In genomic region chr6:3878048-3878666, GRCh38 we compare ENCODE assay signal across 25 cellular contexts. TPM values are rescaled to one million over a fixed set of nuclear protein-coding genes. Genes with fewer than 3 reads are reported as not detected.
DNase-seq lines count a peak whose midpoint lies in the region; ATAC-seq and TF ChIP-seq lines count a peak whose summit lies in the region.
"Had no signal": no experiment of that assay in that cellular context is flagged by ENCODE, and none has a peak within 500 bp of the region (broad histone marks: within the 10 kb centered on the region; RNA-seq: fewer than 3 reads in every experiment).

No MANE protein-coding gene starts in this region.

- TF ChIP-seq CTCF in LNCaP clone FGC (IDR thresholded peaks at IDR 0.05; ENCODE audit: control insufficient read depth, extremely low read depth, insufficient read depth) (no peak), GM10248 (IDR thresholded peaks at IDR 0.05; ENCODE audit: control extremely low read depth, extremely low read depth, low read depth, missing control alignments) (no peak)

- no peak for ATAC-seq in HG02970 (IDR thresholded peaks at IDR 0.05; ENCODE audit: low FRiP score, unreplicated experiment)
- ATAC-seq: A549; CD8-positive, alpha-beta T cell; Right ventricle myocardium inferior; SK-N-SH treated with all-trans-retinoic acid at 6 μM for 48 hours had no signal

- peak overlapping the region; percentile 4 for H3K4me2 ChIP-seq in skeletal muscle satellite cell (ENCODE audit: low read length)
- H3K4me2 ChIP-seq: A549; BLaER1 treated with 17β-estradiol and CSF1 and Interleukin-3, amounts not matched to agents 10 nM and 100 nM; PC-9 had no signal

- no peaks in the 10 kb centered on the region for H3K36me3 ChIP-seq in skeletal muscle satellite cell (ENCODE audit: insufficient read depth, low read length)
- H3K36me3 ChIP-seq: BLaER1 treated with 17β-estradiol and CSF1 and Interleukin-3, amounts not matched to agents 10 nM and 100 nM; SJCRH30 had no signal

- CTCF ChIA-PET in GM10248 (lab: Yijun Ruan, JAX): no interaction called here

- no peak overlapping the region for H3K4me3 ChIP-seq in LNCaP clone FGC (ENCODE audit: low read depth, low read length)
- H3K4me3 ChIP-seq in skeletal muscle satellite cell (ENCODE audit: low read length): no peak overlapping the region
- H3K4me3 ChIP-seq: A549; BLaER1 treated with 17β-estradiol and CSF1 and Interleukin-3, amounts not matched to agents 10 nM and 100 nM; PC-9; SJCRH30 had no signal

- no peaks in the 10 kb centered on the region for H3K9me3 ChIP-seq in skeletal muscle satellite cell (replicated peaks; ENCODE audit: low read length)
- H3K9me3 ChIP-seq: A549, SJCRH30 had no signal

- peaks cover 48% of the 10 kb centered on the region for H3K4me1 ChIP-seq in skeletal muscle satellite cell (ENCODE audit: control insufficient read depth, insufficient read depth, low read length)
- H3K4me1 ChIP-seq: A549, Caco-2, SJCRH30 had no signal

- DNase-seq in CD1c-positive myeloid dendritic cell (ENCODE audit: extremely low spot score): peak; percentile 11
- peak; percentile 69 for DNase-seq in LNCaP clone FGC (ENCODE audit: low read depth)
- peak; percentile 71 for DNase-seq in fibroblast of gingiva (ENCODE audit: low read depth)
- DNase-seq in NCI-H187 treated with DMSO at 0.1 percent for 48 hours (lab: John Stamatoyannopoulos, UW): no peak
- no peak for DNase-seq in GM10248 (ENCODE audit: extremely low spot score)
- DNase-seq: AML-193, Caco-2, EL, GF-D8, HCEC 1CT, Kasumi-1, NCI-H1694, NCI-H2081, NCI-H2227 treated with DMSO at 0.1 percent for 48 hours, NCI-H526 treated with DMSO at 0.1 percent for 48 hours, PC-9, SJCRH30 had no signal

- H3K27me3 ChIP-seq in skeletal muscle satellite cell (ENCODE audit: control insufficient read depth, insufficient read depth, low read length): no peaks in the 10 kb centered on the region
- H3K27me3 ChIP-seq: BLaER1 treated with 17β-estradiol and CSF1 and Interleukin-3, amounts not matched to agents 10 nM and 100 nM; SJCRH30 had no signal

- H3K9ac ChIP-seq in skeletal muscle satellite cell (ENCODE audit: low read depth, low read length): no peak overlapping the region
- H3K9ac ChIP-seq: BLaER1 treated with 17β-estradiol and CSF1 and Interleukin-3, amounts not matched to agents 10 nM and 100 nM had no signal

- POLR2A ChIA-PET in GM10248 (lab: Yijun Ruan, JAX): no interaction called here

RNA-seq across cellular contexts. Expression of gene FAM50B, which starts 29.0 kb away (rescaled TPM):
- total RNA-seq in skeletal muscle satellite cell (2012; rRNA removed): 4.1 and 7.0 TPM in 2 replicates
- total RNA-seq: Caco-2, HT-29 had no signal

Comparison
In these comparisons a context has a peak if more than half of its experiments do, and no peak if none do; other contexts are left out.
1. DNase-seq: peak in CD1c-positive myeloid dendritic cell (single experiment), LNCaP clone FGC (single experiment) and fibroblast of gingiva (single experiment); none in NCI-H187 treated with DMSO at 0.1 percent for 48 hours (single experiment) and GM10248 (single experiment).